In the genomic region with DNA sequence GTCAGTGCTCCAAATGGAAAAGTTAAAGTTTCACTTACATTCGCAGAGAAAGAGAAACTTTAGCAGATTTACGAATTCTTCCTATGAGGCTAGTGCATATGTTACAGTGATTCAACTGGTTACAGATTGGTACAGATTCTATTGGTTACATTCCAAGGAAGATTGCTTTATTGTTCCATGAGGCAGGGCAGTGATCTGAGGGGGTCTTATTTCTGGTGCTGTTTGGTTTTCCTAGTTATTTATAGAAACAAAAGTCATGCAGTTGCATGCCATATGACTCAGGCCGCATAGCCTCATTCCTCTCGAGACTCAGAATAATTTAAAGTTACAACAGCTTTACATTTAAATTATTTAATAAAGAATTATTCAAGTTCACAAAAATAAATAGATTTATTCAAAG, we compare ENCODE assay signal across 12 cellular contexts.
DNase-seq lines count a peak whose midpoint lies in the region; ATAC-seq and TF ChIP-seq lines count a peak whose summit lies in the region.
"Had no signal": no experiment of that assay in that cellular context is flagged by ENCODE, and none has a peak within 500 bp of the region (broad histone marks: within the 10 kb centered on the region; RNA-seq: fewer than 3 reads in every experiment).

No MANE protein-coding gene starts in this region.

- H3K9me3 ChIP-seq in esophagus squamous epithelium: no peaks in the 10 kb centered on the region
- H3K9me3 ChIP-seq: adrenal gland, Peyer's patch had no signal

- no peak for ATAC-seq in HG03025 (IDR thresholded peaks at IDR 0.05; ENCODE audit: low FRiP score, unreplicated experiment)
- ATAC-seq: stimulated activated memory B cell treated with anti-CD40 and anti-IgM and Interleukin-4, amounts not matched to agents 10 μg/mL and 1 μg/mL and 100 μg/mL, for 72 hours had no signal

- no peak overlapping the region for H3K27ac ChIP-seq in esophagus squamous epithelium
- H3K27ac ChIP-seq: adrenal gland, Peyer's patch had no signal

- 39 to 51% methylated on average over 4 of the region's 4 CpGs for WGBS in esophagus squamous epithelium, 2 donors

- in situ Hi-C loops in SK-MEL-5 (cut with HindIII; ENCODE audit: low pct_unique_long_range_greater_than_20kb, low sequenced_read_pairs): no loop called here

- no peaks in the 10 kb centered on the region for H3K36me3 ChIP-seq in esophagus squamous epithelium
- H3K36me3 ChIP-seq: adrenal gland, Peyer's patch had no signal

- DNase-seq in GM03348 (ENCODE audit: low spot score) (peak; percentile 15), SK-MEL-5 (ENCODE audit: low read depth, low spot score) (peak; percentile 22), fibroblast of peridontal ligament (ENCODE audit: extremely low read depth) (peak; percentile 97), renal cortical epithelial cell (ENCODE audit: low read depth) (peak; percentile 85), mesenteric fat pad (ENCODE audit: low spot score) (no peak), esophagus squamous epithelium (lab: John Stamatoyannopoulos, UW) (no peak)
- no peak for DNase-seq in stimulated activated CD4-positive, alpha-beta T cell treated with anti-CD3 and anti-CD28 coated beads, Interleukin-15, amount 100 ng/mL, for 24 hours
- DNase-seq: activated CD8-positive, alpha-beta memory T cell treated with anti-CD3 and anti-CD28 coated beads, Interleukin-2, amount 50 U/mL, for 48 hours; adrenal gland; Peyer's patch had no signal

- no peak for TF ChIP-seq CTCF in esophagus squamous epithelium (IDR thresholded peaks at IDR 0.05)

- TF ChIP-seq POLR2A in esophagus squamous epithelium (IDR thresholded peaks at IDR 0.05): no peak

- intact Hi-C loops in esophagus squamous epithelium (cut with DNase I): no loop called here

- no peaks in the 10 kb centered on the region for H3K4me1 ChIP-seq in esophagus squamous epithelium
- H3K4me1 ChIP-seq: adrenal gland, Peyer's patch had no signal

- no peak overlapping the region for H3K4me3 ChIP-seq in esophagus squamous epithelium
- H3K4me3 ChIP-seq: adrenal gland, Peyer's patch had no signal

- H3K27me3 ChIP-seq in esophagus squamous epithelium: no peaks in the 10 kb centered on the region
- H3K27me3 ChIP-seq: adrenal gland, Peyer's patch had no signal

Comparison
In these comparisons a context has a peak if more than half of its experiments do, and no peak if none do; other contexts are left out.
1. DNase-seq: peak in GM03348 (single experiment), SK-MEL-5 (single experiment), fibroblast of peridontal ligament (single experiment) and renal cortical epithelial cell (single experiment); none in mesenteric fat pad (single experiment), esophagus squamous epithelium (single experiment) and stimulated activated CD4-positive, alpha-beta T cell treated with anti-CD3 and anti-CD28 coated beads, Interleukin-15, amount 100 ng/mL, for 24 hours (single experiment).